8 cellular contexts compared by ENCODE assay signal in genomic region chr11:10540546-10540914, GRCh38. TPM values are rescaled to one million over a fixed set of nuclear protein-coding genes. Genes with fewer than 3 reads are reported as not detected.
DNase-seq lines count a peak whose midpoint lies in the region; ATAC-seq and TF ChIP-seq lines count a peak whose summit lies in the region.

No MANE protein-coding gene starts in this region.

- peaks cover 35% of the 10 kb centered on the region for H3K4me1 Mint-ChIP-seq in CD14-positive monocyte
- H3K4me1 Mint-ChIP-seq in T-helper 1 cell treated with Interleukin-12 subunit alpha and Interleukin-12 subunit beta and Interleukin-4 antibody, amounts not matched to agents 30 μg/mL and 1 μg/mL, for 36 hours (ENCODE audit: low read depth): peaks cover 28% of the 10 kb centered on the region
- peaks cover 9% of the 10 kb centered on the region for H3K4me1 Mint-ChIP-seq in nephron

- peak overlapping the region; percentile 88 to 93 (median 91) for H3K27ac Mint-ChIP-seq in CD14-positive monocyte
- H3K27ac Mint-ChIP-seq in T-helper 1 cell treated with Interleukin-12 subunit alpha and Interleukin-12 subunit beta and Interleukin-4 antibody, amounts not matched to agents 30 μg/mL and 1 μg/mL, for 36 hours: peak overlapping the region; percentile 76
- H3K27ac Mint-ChIP-seq in nephron: peak overlapping the region; percentile 6 to 86 (median 66)

- POLR2A ChIA-PET in GM10248 (lab: Yijun Ruan, JAX): interaction anchor here (1.0 kb wide), 1 partner anchor 210 kb away, joined by 3 read pairs; the partner anchor contains the start of gene CTR9

- H3K27me3 Mint-ChIP-seq in CD14-positive monocyte (ENCODE audit: low read depth in 3 of 3) (no peaks in the 10 kb centered on the region), nephron (ENCODE audit: low read depth) (no peaks in the 10 kb centered on the region)
- no peaks in the 10 kb centered on the region for H3K27me3 Mint-ChIP-seq in T-helper 1 cell treated with Interleukin-12 subunit alpha and Interleukin-12 subunit beta and Interleukin-4 antibody, amounts not matched to agents 30 μg/mL and 1 μg/mL, for 36 hours (ENCODE audit: low read depth)

- peak overlapping the region; percentile 90 to 94 for H3K4me3 Mint-ChIP-seq in CD14-positive monocyte
- H3K4me3 Mint-ChIP-seq in T-helper 1 cell treated with Interleukin-12 subunit alpha and Interleukin-12 subunit beta and Interleukin-4 antibody, amounts not matched to agents 30 μg/mL and 1 μg/mL, for 36 hours: peak overlapping the region; percentile 88
- peak overlapping the region; percentile 93 to 95 (median 94) for H3K4me3 Mint-ChIP-seq in nephron

- TF ChIP-seq CTCF in CD14-positive monocyte (IDR thresholded peaks at IDR 0.05) (no peak), nephron (IDR thresholded peaks at IDR 0.05; ENCODE audit: unreplicated experiment in 3 of 3) (no peak), GM10248 (IDR thresholded peaks at IDR 0.05; ENCODE audit: control extremely low read depth, extremely low read depth, low read depth, missing control alignments) (no peak), GM10266 (IDR thresholded peaks at IDR 0.05; ENCODE audit: control insufficient read depth, insufficient read depth, low read depth, missing control alignments) (no peak)

- DNase-seq in CD14-positive monocyte (ENCODE audit: low spot score) (no peak), fibroblast of peridontal ligament (ENCODE audit: extremely low read depth) (peak; percentile 29), GM10248 (ENCODE audit: extremely low spot score) (no peak), GM10266 (ENCODE audit: extremely low spot score) (no peak)

- peaks cover 0 to 3% of the 10 kb centered on the region in 2 donors for H3K36me3 Mint-ChIP-seq in CD14-positive monocyte
- H3K36me3 Mint-ChIP-seq in T-helper 1 cell treated with Interleukin-12 subunit alpha and Interleukin-12 subunit beta and Interleukin-4 antibody, amounts not matched to agents 30 μg/mL and 1 μg/mL, for 36 hours (ENCODE audit: low read depth): no peaks in the 10 kb centered on the region
- H3K36me3 Mint-ChIP-seq in nephron (ENCODE audit: low read depth): no peaks in the 10 kb centered on the region

- intact Hi-C loops in CD14-positive monocyte (cut with micrococcal nuclease): loop anchor here (5.0 to 10.0 kb wide), 4 partner anchors 42 to 197 kb away; no protein-coding TSS in a partner anchor

- CTCF ChIA-PET in GM10248 (lab: Yijun Ruan, JAX): interaction anchor here (0.7 to 5.7 kb wide), 56 partner anchors 9 to 252 kb away, joined by 3 to 47 read pairs (median 5); partner anchors contain the start of genes AMPD3 and LYVE1

- ATAC-seq in GM19351 (IDR thresholded peaks at IDR 0.05; ENCODE audit: unreplicated experiment) (peak; percentile 25), HG03342 (IDR thresholded peaks at IDR 0.05; ENCODE audit: unreplicated experiment) (peak; percentile 11)

- H3K9me3 Mint-ChIP-seq in CD14-positive monocyte (peaks cover 7 to 13% (median 10%) of the 10 kb centered on the region in 7 donors), nephron (no peaks in the 10 kb centered on the region)
- H3K9me3 Mint-ChIP-seq in T-helper 1 cell treated with Interleukin-12 subunit alpha and Interleukin-12 subunit beta and Interleukin-4 antibody, amounts not matched to agents 30 μg/mL and 1 μg/mL, for 36 hours: no peaks in the 10 kb centered on the region

RNA-seq across cellular contexts. Expression of gene RNF141, which starts 0.5 kb away (rescaled TPM):
- 100 to 1,000 TPM in 1 of 2 donors, 10 to 100 TPM in 1; 98.3 to 114 TPM for polyA plus RNA-seq in CD14-positive monocyte

RNA-seq across cellular contexts. Expression of gene LYVE1, which starts 27.9 kb away (rescaled TPM):
- polyA plus RNA-seq in CD14-positive monocyte: under 1 TPM in 1 of 2 donors, not detected in 1; 0.31 TPM
